ENCODE assay signal across 16 cellular contexts in genomic region chr19:8449830-8450229, GRCh38. TPM values are rescaled to one million over a fixed set of nuclear protein-coding genes. Genes with fewer than 3 reads are reported as not detected.
A peak's percentile ranks its signal among the peaks of the same experiment; 100 is the strongest.
DNase-seq lines count a peak whose midpoint lies in the region; ATAC-seq, FAIRE-seq and TF ChIP-seq lines count a peak whose summit lies in the region.
"Had no signal": no experiment of that assay in that cellular context is flagged by ENCODE, and none has a peak within 500 bp of the region (broad histone marks: within the 10 kb centered on the region; RNA-seq: fewer than 3 reads in every experiment).

No MANE protein-coding gene starts in this region.

- H3K9me3 ChIP-seq in HEK293 (ENCODE audit: control insufficient read depth, insufficient read depth, low read depth, low read length): no peaks in the 10 kb centered on the region
- H3K9me3 ChIP-seq in naive thymus-derived CD4-positive, alpha-beta T cell (ENCODE audit: control insufficient read depth in 2 of 3, low read length in 3 of 3): no peaks in the 10 kb centered on the region
- H3K9me3 ChIP-seq in lower lobe of right lung: no peaks in the 10 kb centered on the region
- H3K9me3 ChIP-seq: gastroesophageal sphincter had no signal

- H3K4me3 ChIP-seq in HEK293 (ENCODE audit: low read depth, low read length) (no peak overlapping the region), bronchial epithelial cell (ENCODE audit: low read depth, low read length) (no peak overlapping the region), lower leg skin (ENCODE audit: low read depth, poor library complexity, severe bottlenecking) (no peak overlapping the region), lower lobe of right lung (no peak overlapping the region)
- no peak overlapping the region for H3K4me3 ChIP-seq in naive thymus-derived CD4-positive, alpha-beta T cell (ENCODE audit: low read length)
- H3K4me3 ChIP-seq: gastroesophageal sphincter, lung had no signal

- H3K27ac Mint-ChIP-seq in naive thymus-derived CD4-positive, alpha-beta T cell: peak overlapping the region in 5 of 9 donors; percentile 18 to 56 (median 48)
- H3K27ac Mint-ChIP-seq: activated T-helper 2 cell treated with anti-CD3 and anti-CD28 coated beads, Interferon-gamma antibody, Interleukin-2, Interleukin-4, amounts not matched to agents 10 μg/mL and 5 μg/mL and 100 μg/mL, durations not matched to agents 14 hours and 24 hours and 36 hours had no signal

- intact Hi-C loops in naive thymus-derived CD4-positive, alpha-beta T cell (cut with micrococcal nuclease): loop anchor here in 1 of 2 donors (5.0 kb wide), 1 partner anchor 143 kb away; the partner anchor contains the start of gene CD320
- intact Hi-C loops in lower leg skin (cut with DNase I; ENCODE audit: low total_unique reads): loop anchor here (5.0 kb wide), 1 partner anchor 1882 kb away; the partner anchor contains the start of gene RAVER1
- intact Hi-C loops in lower lobe of right lung (cut with DNase I): no loop called here

- no peaks in the 10 kb centered on the region for H3K27me3 ChIP-seq in bronchial epithelial cell (ENCODE audit: control insufficient read depth, insufficient read depth, low read length)
- H3K27me3 ChIP-seq in naive thymus-derived CD4-positive, alpha-beta T cell (ENCODE audit: control insufficient read depth in 2 of 2, insufficient read depth in 2 of 2, low read length in 2 of 2): no peaks in the 10 kb centered on the region
- no peaks in the 10 kb centered on the region for H3K27me3 ChIP-seq in lower lobe of right lung (ENCODE audit: low read depth)
- H3K27me3 ChIP-seq: gastroesophageal sphincter had no signal

- ATAC-seq in naive thymus-derived CD4-positive, alpha-beta T cell: no peak
- ATAC-seq in lower lobe of right lung (no peak), GM21717 (IDR thresholded peaks at IDR 0.05; ENCODE audit: unreplicated experiment) (no peak)
- ATAC-seq: gastroesophageal sphincter, HCT116, sciatic nerve had no signal

- CTCF ChIA-PET in HEK293 (lab: Yijun Ruan, JAX): interaction anchor here (0.6 to 1.1 kb wide), 2 partner anchors 56 to 95 kb away, joined by 3 to 4 read pairs; no protein-coding TSS in a partner anchor
- CTCF ChIA-PET in naive thymus-derived CD4-positive, alpha-beta T cell (lab: Charles Lee): interaction anchor here (1.0 kb wide), 1 partner anchor 48 kb away, joined by 3 read pairs; no protein-coding TSS in a partner anchor

- 59 to 72% methylated on average over 7 of the region's 8 CpGs for WGBS in lower leg skin, 2 donors

- H3K4me1 ChIP-seq in HEK293 (ENCODE audit: control insufficient read depth, insufficient read depth, low read length) (peaks cover 35% of the 10 kb centered on the region), lower lobe of right lung (peaks cover 91% of the 10 kb centered on the region)
- peaks cover 60 to 68% of the 10 kb centered on the region in 2 donors for H3K4me1 ChIP-seq in naive thymus-derived CD4-positive, alpha-beta T cell (ENCODE audit: control insufficient read depth in 2 of 2, insufficient read depth in 2 of 2, low read length in 2 of 2)

- POLR2A ChIA-PET in HEK293 (lab: Yijun Ruan, JAX): interaction anchor here (0.8 to 7.0 kb wide), 3 partner anchors 26 to 64 kb away, joined by 4 to 47 read pairs (median 5); partner anchors contain the start of genes MARCHF2 and ZNF414
- POLR2A ChIA-PET in naive thymus-derived CD4-positive, alpha-beta T cell (lab: Charles Lee): interaction anchor here (1.4 kb wide), 1 partner anchor 41 kb away, joined by 3 read pairs; no protein-coding TSS in a partner anchor

- H3K27ac ChIP-seq in C4-2B (peak overlapping the region; percentile 3; the same call in 1 of the 2 replicates), HEK293 (ENCODE audit: extremely low read depth, low read depth, low read length) (no peak overlapping the region; the same call in 1 of the 2 replicates), lower lobe of right lung (no peak overlapping the region)
- H3K27ac ChIP-seq in naive thymus-derived CD4-positive, alpha-beta T cell (ENCODE audit: low read depth, low read length): no peak overlapping the region

- H3K4me1 Mint-ChIP-seq in naive thymus-derived CD4-positive, alpha-beta T cell: peaks cover 64 to 90% (median 77%) of the 10 kb centered on the region in 7 donors

- DNase-seq in bronchial epithelial cell (ENCODE audit: low read depth): peak; percentile 30
- no peak for DNase-seq in naive thymus-derived CD4-positive, alpha-beta T cell
- no peak for DNase-seq in lower leg skin (ENCODE audit: low spot score in 2 of 2)
- no peak for DNase-seq in lower lobe of right lung
- DNase-seq in NCI-H2081 (lab: John Stamatoyannopoulos, UW): no peak
- DNase-seq: cortex of kidney had no signal

- H3K36me3 Mint-ChIP-seq in naive thymus-derived CD4-positive, alpha-beta T cell: peaks cover 1 to 31% (median 13%) of the 10 kb centered on the region in 5 donors

- FAIRE-seq in bronchial epithelial cell (lab: Jason Lieb, UNC): no peak
- FAIRE-seq: RCC 7860, urothelium cell line had no signal

- H3K27me3 Mint-ChIP-seq in naive thymus-derived CD4-positive, alpha-beta T cell: no peaks in the 10 kb centered on the region

- no peak for TF ChIP-seq POLR2A in lower leg skin (IDR thresholded peaks at IDR 0.05)

- TF ChIP-seq CTCF in C4-2B (conservative IDR thresholded peaks at IDR 0.05): no peak
- TF ChIP-seq CTCF in HEK293 (tag by site-specific recombination; IDR thresholded peaks at IDR 0.05): no peak
- TF ChIP-seq CTCF in bronchial epithelial cell (IDR thresholded peaks at IDR 0.05; ENCODE audit: insufficient read depth, low read length, severe bottlenecking): no peak
- TF ChIP-seq CTCF in lower leg skin (IDR thresholded peaks at IDR 0.05): no peak
- TF ChIP-seq CTCF in lower lobe of right lung (IDR thresholded peaks at IDR 0.05): no peak

- H3K9me3 Mint-ChIP-seq in naive thymus-derived CD4-positive, alpha-beta T cell: peaks cover 0 to under 1% (median 0%) of the 10 kb centered on the region in 11 donors
- H3K9me3 Mint-ChIP-seq: activated T-helper 2 cell treated with anti-CD3 and anti-CD28 coated beads, Interferon-gamma antibody, Interleukin-2, Interleukin-4, amounts not matched to agents 10 μg/mL and 5 μg/mL and 100 μg/mL, durations not matched to agents 14 hours and 24 hours and 36 hours had no signal

- peak overlapping the region in 9 of 10 donors; percentile 7 to 72 (median 52) for H3K4me3 Mint-ChIP-seq in naive thymus-derived CD4-positive, alpha-beta T cell

- H3K36me3 ChIP-seq in HEK293 (ENCODE audit: control insufficient read depth in 2 of 2, insufficient read depth in 1 of 2, low read length in 2 of 2) (peaks cover 12 to 49% of the 10 kb centered on the region in 2 experiments), bronchial epithelial cell (ENCODE audit: control insufficient read depth, insufficient read depth, low read length) (peaks cover 6% of the 10 kb centered on the region), lower lobe of right lung (peaks cover 23% of the 10 kb centered on the region)
- peaks cover 7 to 35% (median 8%) of the 10 kb centered on the region in 3 experiments for H3K36me3 ChIP-seq in naive thymus-derived CD4-positive, alpha-beta T cell (ENCODE audit: control insufficient read depth in 2 of 3, insufficient read depth in 3 of 3, low read length in 3 of 3)

TF ChIP-seq in HEK293, 187 proteins besides CTCF, POLR2A, EP300 and RAD21:
- TF ChIP-seq ZNF600 (tag by site-specific recombination; IDR thresholded peaks at IDR 0.05): peak; percentile 60
- TF ChIP-seq, protein P1, sequence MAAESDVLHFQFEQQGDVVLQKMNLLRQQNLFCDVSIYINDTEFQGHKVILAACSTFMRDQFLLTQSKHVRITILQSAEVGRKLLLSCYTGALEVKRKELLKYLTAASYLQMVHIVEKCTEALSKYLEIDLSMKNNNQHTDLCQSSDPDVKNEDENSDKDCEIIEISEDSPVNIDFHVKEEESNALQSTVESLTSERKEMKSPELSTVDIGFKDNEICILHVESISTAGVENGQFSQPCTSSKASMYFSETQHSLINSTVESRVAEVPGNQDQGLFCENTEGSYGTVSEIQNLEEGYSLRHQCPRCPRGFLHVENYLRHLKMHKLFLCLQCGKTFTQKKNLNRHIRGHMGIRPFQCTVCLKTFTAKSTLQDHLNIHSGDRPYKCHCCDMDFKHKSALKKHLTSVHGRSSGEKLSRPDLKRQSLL (tag by site-specific recombination; IDR thresholded peaks at IDR 0.05): 0 out of 2 replicates have a peak, but pooled peaks have one; percentile 37
- no peak for TF ChIP-seq KLF17 (tag by site-specific recombination; IDR thresholded peaks at IDR 0.05)
- TF ChIP-seq ZNF133 (tag by site-specific recombination; IDR thresholded peaks at IDR 0.05): no peak
- TF ChIP-seq REPIN1 (tag by site-specific recombination; IDR thresholded peaks at IDR 0.05; ENCODE audit: low read depth): no peak

RNA-seq across cellular contexts. Expression of gene HNRNPM, which starts 5.1 kb away (rescaled TPM):
- total RNA-seq in bronchial epithelial cell (53.4 and 62.0 TPM in 2 replicates), lower leg skin (100 to 1,000 TPM in 1 of 4 donors, 10 to 100 TPM in 3; 60.4 to 103 (median 79.7) TPM), lower lobe of right lung (152 TPM)
- total RNA-seq in naive thymus-derived CD4-positive, alpha-beta T cell: 100 to 1,000 TPM; 175 to 280 (median 272) TPM
- 100 to 1,000 TPM; 210 to 378 TPM for polyA plus RNA-seq in naive thymus-derived CD4-positive, alpha-beta T cell

RNA-seq across cellular contexts. Expression of gene MARCHF2, which starts 36.7 kb away (rescaled TPM):
- total RNA-seq in bronchial epithelial cell (70.5 and 84.0 TPM in 2 replicates), lower leg skin (100 to 1,000 TPM in 1 of 4 donors, 10 to 100 TPM in 3; 53.5 to 110 (median 60.8) TPM), lower lobe of right lung (60.1 TPM)
- total RNA-seq in naive thymus-derived CD4-positive, alpha-beta T cell: 10 to 100 TPM; 18.0 to 42.1 (median 23.4) TPM
- polyA plus RNA-seq in naive thymus-derived CD4-positive, alpha-beta T cell: 10 to 100 TPM; 23.2 to 41.4 TPM

RNA-seq across cellular contexts. Expression of gene PRAM1, which starts 52.6 kb away (rescaled TPM):
- total RNA-seq in bronchial epithelial cell (not detected in 2 replicates), lower leg skin (under 1 TPM in 3 of 4 donors, not detected in 1; 0.16 to 0.59 (median 0.30) TPM), lower lobe of right lung (52.2 TPM)
- total RNA-seq in naive thymus-derived CD4-positive, alpha-beta T cell: 10 to 100 TPM in 2 of 5 experiments, 1 to 10 TPM in 3; 1.1 to 82.8 (median 3.9) TPM
- under 1 TPM; 0.12 to 0.34 TPM for polyA plus RNA-seq in naive thymus-derived CD4-positive, alpha-beta T cell

RNA-seq across cellular contexts. Expression of gene RAB11B, which starts 59.7 kb away (rescaled TPM):
- 21.1 and 50.4 TPM in 2 replicates for total RNA-seq in bronchial epithelial cell
- 100 to 1,000 TPM in 3 of 5 experiments, 10 to 100 TPM in 2; 77.4 to 113 (median 103) TPM for total RNA-seq in naive thymus-derived CD4-positive, alpha-beta T cell
- polyA plus RNA-seq in naive thymus-derived CD4-positive, alpha-beta T cell: 10 to 100 TPM; 53.1 to 63.8 TPM
- total RNA-seq in lower leg skin: 100 to 1,000 TPM in 1 of 4 donors, 10 to 100 TPM in 3; 40.6 to 125 (median 56.8) TPM
- total RNA-seq in lower lobe of right lung: 101 TPM
